Comparison of ENCODE assay signal across 17 cellular contexts in the genomic region with DNA sequence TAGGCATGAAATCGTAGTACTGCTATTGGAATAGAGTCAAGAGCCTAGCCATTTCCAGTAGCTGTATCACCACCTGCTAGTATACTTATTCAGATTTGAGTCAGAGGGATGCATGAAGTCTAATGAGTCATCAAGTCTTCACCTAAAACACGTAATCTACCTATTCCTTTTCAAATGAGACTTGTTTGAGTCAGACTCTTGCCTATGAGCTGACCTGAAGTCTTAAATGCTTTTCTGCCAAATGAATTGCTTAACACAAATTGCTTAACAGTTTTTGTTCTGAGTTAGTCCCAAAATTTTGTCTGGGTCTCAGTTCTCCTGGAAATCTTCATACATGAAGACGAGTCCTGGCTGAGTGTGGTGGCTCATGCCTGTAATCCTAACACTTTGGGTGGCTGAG.
DNase-seq lines count a peak whose midpoint lies in the region; ATAC-seq and TF ChIP-seq lines count a peak whose summit lies in the region.
"Had no signal": no experiment of that assay in that cellular context is flagged by ENCODE, and none has a peak within 500 bp of the region (broad histone marks: within the 10 kb centered on the region; RNA-seq: fewer than 3 reads in every experiment).

No MANE protein-coding gene starts in this region.

- H3K4me3 Mint-ChIP-seq in activated T-helper 1 cell treated with anti-CD3 and anti-CD28 coated beads, Interleukin-12 subunit alpha, Interleukin-12 subunit beta, Interleukin-2, Interleukin-4 antibody, amounts not matched to agents 30 ng/mL and 10 ng/mL and 1 ng/mL, durations not matched to agents 14 hours and 24 hours and 36 hours = no peak overlapping the region
- H3K4me3 Mint-ChIP-seq: CD4-positive, CD25-positive, alpha-beta regulatory T cell; stimulated activated naive B cell treated with anti-CD40 and anti-IgM and Interleukin-4, amounts not matched to agents 10 μg/mL and 1 μg/mL and 100 μg/mL, for 72 hours had no signal

- TF ChIP-seq CTCF in cardiac fibroblast (IDR thresholded peaks at IDR 0.05; ENCODE audit: low read depth, low read length) (no peak), left lung (IDR thresholded peaks at IDR 0.05) (no peak)

- no peak overlapping the region for H3K27ac ChIP-seq in left lung

- intact Hi-C loops in left lung (cut with DNase I) = no loop called here
- intact Hi-C loops in activated T-helper 1 cell treated with anti-CD3 and anti-CD28 coated beads, Interleukin-12 subunit alpha, Interleukin-12 subunit beta, Interleukin-2, Interleukin-4 antibody, amounts not matched to agents 30 ng/mL and 10 ng/mL and 1 ng/mL, durations not matched to agents 14 hours and 24 hours and 36 hours (cut with micrococcal nuclease) = loop anchor here (2.0 kb wide), 1 partner anchor 210 kb away; no protein-coding TSS in a partner anchor

- no peaks in the 10 kb centered on the region for H3K36me3 ChIP-seq in left lung
- H3K36me3 ChIP-seq: heart left ventricle had no signal

- H3K4me1 ChIP-seq in left lung = no peaks in the 10 kb centered on the region

- H3K27ac Mint-ChIP-seq in activated T-helper 1 cell treated with anti-CD3 and anti-CD28 coated beads, Interleukin-12 subunit alpha, Interleukin-12 subunit beta, Interleukin-2, Interleukin-4 antibody, amounts not matched to agents 30 ng/mL and 10 ng/mL and 1 ng/mL, durations not matched to agents 14 hours and 24 hours and 36 hours = no peak overlapping the region
- H3K27ac Mint-ChIP-seq: CD4-positive, CD25-positive, alpha-beta regulatory T cell; stimulated activated naive B cell treated with anti-CD40 and anti-IgM and Interleukin-4, amounts not matched to agents 10 μg/mL and 1 μg/mL and 100 μg/mL, for 72 hours had no signal

- H3K4me1 Mint-ChIP-seq in activated T-helper 1 cell treated with anti-CD3 and anti-CD28 coated beads, Interleukin-12 subunit alpha, Interleukin-12 subunit beta, Interleukin-2, Interleukin-4 antibody, amounts not matched to agents 30 ng/mL and 10 ng/mL and 1 ng/mL, durations not matched to agents 14 hours and 24 hours and 36 hours (ENCODE audit: low read depth) = no peaks in the 10 kb centered on the region
- H3K4me1 Mint-ChIP-seq: CD4-positive, CD25-positive, alpha-beta regulatory T cell; stimulated activated naive B cell treated with anti-CD40 and anti-IgM and Interleukin-4, amounts not matched to agents 10 μg/mL and 1 μg/mL and 100 μg/mL, for 72 hours had no signal

- H3K27me3 ChIP-seq in left lung = no peaks in the 10 kb centered on the region
- H3K27me3 ChIP-seq: heart left ventricle had no signal

- H3K27me3 Mint-ChIP-seq in activated T-helper 1 cell treated with anti-CD3 and anti-CD28 coated beads, Interleukin-12 subunit alpha, Interleukin-12 subunit beta, Interleukin-2, Interleukin-4 antibody, amounts not matched to agents 30 ng/mL and 10 ng/mL and 1 ng/mL, durations not matched to agents 14 hours and 24 hours and 36 hours (ENCODE audit: insufficient read depth) = no peaks in the 10 kb centered on the region
- H3K27me3 Mint-ChIP-seq: CD4-positive, CD25-positive, alpha-beta regulatory T cell; stimulated activated naive B cell treated with anti-CD40 and anti-IgM and Interleukin-4, amounts not matched to agents 10 μg/mL and 1 μg/mL and 100 μg/mL, for 72 hours had no signal

- peak; percentile 43 for DNase-seq in DMS53 treated with DMSO at 0.1 percent for 48 hours (lab: John Stamatoyannopoulos, UW; ENCODE audit: unreplicated experiment)
- DNase-seq in HT1080 (ENCODE audit: low read depth) = peak; percentile 84
- peak; percentile 50 to 74 for DNase-seq in cardiac fibroblast (ENCODE audit: low read depth in 2 of 2)
- no peak for DNase-seq in left lung
- DNase-seq in SIG-M5 (lab: John Stamatoyannopoulos, UW) = no peak
- DNase-seq in activated T-helper 1 cell treated with anti-CD3 and anti-CD28 coated beads, Interleukin-12 subunit alpha, Interleukin-12 subunit beta, Interleukin-2, Interleukin-4 antibody, amounts not matched to agents 30 ng/mL and 10 ng/mL and 1 ng/mL, durations not matched to agents 14 hours and 24 hours and 36 hours (ENCODE audit: low spot score) = no peak
- DNase-seq: activated CD4-positive, CD25-positive, alpha-beta regulatory T cell; activated effector memory CD4-positive, alpha-beta T cell treated with Interleukin-2 at 50 U/mL for 16 hours; heart left ventricle; NCI-H1105 treated with DMSO at 0.1 percent for 48 hours; NCI-H526; stimulated activated CD4-positive, alpha-beta T cell treated with anti-CD3 and anti-CD28 coated beads, Interleukin-2, amount 100 ng/mL, for 24 hours; stimulated activated naive B cell treated with anti-CD40 and anti-IgM and Interleukin-4, amounts not matched to agents 10 μg/mL and 1 μg/mL and 100 μg/mL, for 72 hours had no signal

- ATAC-seq in left lung (peak; percentile 40), HG02571 (IDR thresholded peaks at IDR 0.05; ENCODE audit: unreplicated experiment) (no peak), GM21528 (IDR thresholded peaks at IDR 0.05; ENCODE audit: low FRiP score, unreplicated experiment) (no peak)
- ATAC-seq: stimulated activated naive B cell treated with anti-CD40 and anti-IgM and Interleukin-4, amounts not matched to agents 10 μg/mL and 1 μg/mL and 100 μg/mL, for 72 hours had no signal

- H3K4me3 ChIP-seq in cardiac fibroblast (replicated peaks in 1 of 2; ENCODE audit: low read depth in 2 of 2, low read length in 2 of 2) (no peak overlapping the region), left lung (no peak overlapping the region)
- H3K4me3 ChIP-seq: coronary artery, heart left ventricle had no signal

- no peaks in the 10 kb centered on the region for H3K9me3 Mint-ChIP-seq in activated T-helper 1 cell treated with anti-CD3 and anti-CD28 coated beads, Interleukin-12 subunit alpha, Interleukin-12 subunit beta, Interleukin-2, Interleukin-4 antibody, amounts not matched to agents 30 ng/mL and 10 ng/mL and 1 ng/mL, durations not matched to agents 14 hours and 24 hours and 36 hours
- H3K9me3 Mint-ChIP-seq: stimulated activated naive B cell treated with anti-CD40 and anti-IgM and Interleukin-4, amounts not matched to agents 10 μg/mL and 1 μg/mL and 100 μg/mL, for 72 hours had no signal

- H3K9me3 ChIP-seq in left lung = no peaks in the 10 kb centered on the region
- H3K9me3 ChIP-seq: heart left ventricle had no signal

- no peaks in the 10 kb centered on the region for H3K36me3 Mint-ChIP-seq in activated T-helper 1 cell treated with anti-CD3 and anti-CD28 coated beads, Interleukin-12 subunit alpha, Interleukin-12 subunit beta, Interleukin-2, Interleukin-4 antibody, amounts not matched to agents 30 ng/mL and 10 ng/mL and 1 ng/mL, durations not matched to agents 14 hours and 24 hours and 36 hours (ENCODE audit: low read depth)
- H3K36me3 Mint-ChIP-seq: CD4-positive, CD25-positive, alpha-beta regulatory T cell; stimulated activated naive B cell treated with anti-CD40 and anti-IgM and Interleukin-4, amounts not matched to agents 10 μg/mL and 1 μg/mL and 100 μg/mL, for 72 hours had no signal

Comparison
In these comparisons a context has a peak if more than half of its experiments do, and no peak if none do; other contexts are left out.
1. DNase-seq: peak in DMS53 treated with DMSO at 0.1 percent for 48 hours (single experiment), HT1080 (single experiment) and cardiac fibroblast (2 of 2); none in left lung (0 of 2), SIG-M5 (single experiment) and activated T-helper 1 cell treated with anti-CD3 and anti-CD28 coated beads, Interleukin-12 subunit alpha, Interleukin-12 subunit beta, Interleukin-2, Interleukin-4 antibody, amounts not matched to agents 30 ng/mL and 10 ng/mL and 1 ng/mL, durations not matched to agents 14 hours and 24 hours and 36 hours (single experiment).